8 cellular contexts compared by ENCODE assay signal in genomic region chr4:185265942-185266341, GRCh38. TPM values are rescaled to one million over a fixed set of nuclear protein-coding genes. Genes with fewer than 3 reads are reported as not detected.
DNase-seq lines count a peak whose midpoint lies in the region; ATAC-seq lines count a peak whose summit lies in the region.

No MANE protein-coding gene starts in this region.

- no peaks in the 10 kb centered on the region for H3K27me3 Mint-ChIP-seq in activated T-cell treated with anti-CD3 and anti-CD28 coated beads, Interleukin-2, amount 50 U/mL, for 4 hours (ENCODE audit: low read depth)

- peaks cover 11% of the 10 kb centered on the region for H3K4me1 Mint-ChIP-seq in activated T-cell treated with anti-CD3 and anti-CD28 coated beads, Interleukin-2, amount 50 U/mL, for 4 hours (ENCODE audit: low read depth)

- no peak overlapping the region for H3K4me3 Mint-ChIP-seq in activated T-cell treated with anti-CD3 and anti-CD28 coated beads, Interleukin-2, amount 50 U/mL, for 4 hours

- DNase-seq in GDM1 (lab: John Stamatoyannopoulos, UW) (peak; percentile 13), KBM-7 (peak; percentile 84), C1 segment of cervical spinal cord (lab: John Stamatoyannopoulos, UW) (no peak), NCI-H2029 treated with DMSO at 0.1 percent for 48 hours (lab: John Stamatoyannopoulos, UW) (no peak), substantia nigra (lab: John Stamatoyannopoulos, UW) (no peak)
- peak; percentile 16 for DNase-seq in central memory CD4-positive, alpha-beta T cell
- DNase-seq in activated T-cell treated with anti-CD3 and anti-CD28 coated beads, Interleukin-2, amount 50 U/mL, for 4 hours: no peak

- in situ Hi-C loops in KBM-7 (cut with MboI; ENCODE audit: low pct_unique_long_range_greater_than_20kb, low sequenced_read_pairs): no loop called here

- no peak overlapping the region for H3K27ac ChIP-seq in substantia nigra (ENCODE audit: low read depth, low read length, poor library complexity, severe bottlenecking)

- no peaks in the 10 kb centered on the region for H3K9me3 Mint-ChIP-seq in activated T-cell treated with anti-CD3 and anti-CD28 coated beads, Interleukin-2, amount 50 U/mL, for 4 hours

- H3K36me3 Mint-ChIP-seq in activated T-cell treated with anti-CD3 and anti-CD28 coated beads, Interleukin-2, amount 50 U/mL, for 4 hours (ENCODE audit: insufficient read depth): peaks cover 24% of the 10 kb centered on the region

- ATAC-seq in GM21576 (IDR thresholded peaks at IDR 0.05; ENCODE audit: unreplicated experiment): peak; percentile 66
- ATAC-seq in activated T-cell treated with anti-CD3 and anti-CD28 coated beads, Interleukin-2, amount 50 U/mL, for 4 hours: no peak

RNA-seq across cellular contexts. Expression of gene SNX25, which starts 56.5 kb away (rescaled TPM):
- 10 to 100 TPM in 2 of 3 donors, 1 to 10 TPM in 1; 9.5 to 10.9 (median 10.3) TPM for total RNA-seq in activated T-cell treated with anti-CD3 and anti-CD28 coated beads, Interleukin-2, amount 50 U/mL, for 4 hours

Comparison
In these comparisons a context has a peak if more than half of its experiments do, and no peak if none do; other contexts are left out.
1. DNase-seq: peak in GDM1 (single experiment), KBM-7 (single experiment) and central memory CD4-positive, alpha-beta T cell (single experiment); none in C1 segment of cervical spinal cord (0 of 14), NCI-H2029 treated with DMSO at 0.1 percent for 48 hours (single experiment), activated T-cell treated with anti-CD3 and anti-CD28 coated beads, Interleukin-2, amount 50 U/mL, for 4 hours (single experiment) and substantia nigra (0 of 49).